In the genomic region with DNA sequence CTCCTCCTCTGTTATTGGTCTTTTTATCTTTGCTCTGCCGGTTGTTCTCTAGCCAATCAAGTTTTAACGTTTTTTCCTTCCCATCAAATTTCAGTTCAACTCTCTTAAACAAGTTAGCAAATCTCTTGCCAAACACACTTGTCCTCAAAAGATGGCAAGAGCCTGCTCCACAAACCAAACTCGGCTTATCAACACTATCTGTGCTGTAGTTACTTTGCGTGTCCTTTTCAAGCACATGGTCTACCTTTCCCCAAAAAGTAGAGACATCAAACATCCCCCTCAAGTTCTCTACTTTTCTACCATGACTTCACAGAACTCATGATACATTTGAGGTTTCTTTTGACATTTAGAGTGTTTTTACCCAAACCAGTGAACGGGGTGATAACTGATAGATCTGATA, we compare ENCODE assay signal across 1 cellular context.
TF ChIP-seq lines count a peak whose summit lies in the region.

No MANE protein-coding gene starts in this region.

TF ChIP-seq in K562, 482 proteins besides CTCF, POLR2A, EP300 and RAD21 (continued from another document and continues in another):
- TF ChIP-seq ATF3 (IDR thresholded peaks at IDR 0.05) = no peak
- TF ChIP-seq ATF3 (CRISPR knock-in tag; conservative IDR thresholded peaks at IDR 0.05) = no peak
- no peak for TF ChIP-seq SP2 (IDR thresholded peaks at IDR 0.05; ENCODE audit: extremely low read depth, low read depth, low read length, poor library complexity, severe bottlenecking)
- TF ChIP-seq REST (CRISPR knock-in tag; IDR thresholded peaks at IDR 0.05; ENCODE audit: low read depth) = no peak
- no peak for TF ChIP-seq CEBPG (CRISPR knock-in tag; IDR thresholded peaks at IDR 0.05)
- TF ChIP-seq CEBPG (tag; conservative IDR thresholded peaks at IDR 0.05 in 1 of 2, IDR thresholded peaks at IDR 0.05 in 1 of 2) = no peak
- 0 out of 2 replicates have a peak, but pooled peaks have one; percentile 32 for TF ChIP-seq ZNF584 (CRISPR knock-in tag; IDR thresholded peaks at IDR 0.05; ENCODE audit: low read depth)
- no peak for TF ChIP-seq MXI1 (IDR thresholded peaks at IDR 0.05; ENCODE audit: low read depth, low read length)
- no peak for TF ChIP-seq ZNF780A (CRISPR knock-in tag; IDR thresholded peaks at IDR 0.05)
- TF ChIP-seq ZBTB7A (IDR thresholded peaks at IDR 0.05; ENCODE audit: borderline replicate concordance, control insufficient read depth, low read depth, low read length) = no peak
- TF ChIP-seq RHOXF2B (CRISPR knock-in tag; conservative IDR thresholded peaks at IDR 0.05) = no peak
- no peak for TF ChIP-seq CBX1 (IDR thresholded peaks at IDR 0.05; ENCODE audit: low read depth)
- 0 out of 2 replicates have a peak, but pooled peaks have one; percentile 27 for TF ChIP-seq LEF1 (IDR thresholded peaks at IDR 0.05)
- TF ChIP-seq NELFE (IDR thresholded peaks at IDR 0.05; ENCODE audit: insufficient read depth, insufficient read length) = no peak
- no peak for TF ChIP-seq SNIP1 (IDR thresholded peaks at IDR 0.05; ENCODE audit: low read depth)
- TF ChIP-seq CREBBP (IDR thresholded peaks at IDR 0.05; ENCODE audit: low read depth, low read length) = no peak
- TF ChIP-seq, protein P1, sequence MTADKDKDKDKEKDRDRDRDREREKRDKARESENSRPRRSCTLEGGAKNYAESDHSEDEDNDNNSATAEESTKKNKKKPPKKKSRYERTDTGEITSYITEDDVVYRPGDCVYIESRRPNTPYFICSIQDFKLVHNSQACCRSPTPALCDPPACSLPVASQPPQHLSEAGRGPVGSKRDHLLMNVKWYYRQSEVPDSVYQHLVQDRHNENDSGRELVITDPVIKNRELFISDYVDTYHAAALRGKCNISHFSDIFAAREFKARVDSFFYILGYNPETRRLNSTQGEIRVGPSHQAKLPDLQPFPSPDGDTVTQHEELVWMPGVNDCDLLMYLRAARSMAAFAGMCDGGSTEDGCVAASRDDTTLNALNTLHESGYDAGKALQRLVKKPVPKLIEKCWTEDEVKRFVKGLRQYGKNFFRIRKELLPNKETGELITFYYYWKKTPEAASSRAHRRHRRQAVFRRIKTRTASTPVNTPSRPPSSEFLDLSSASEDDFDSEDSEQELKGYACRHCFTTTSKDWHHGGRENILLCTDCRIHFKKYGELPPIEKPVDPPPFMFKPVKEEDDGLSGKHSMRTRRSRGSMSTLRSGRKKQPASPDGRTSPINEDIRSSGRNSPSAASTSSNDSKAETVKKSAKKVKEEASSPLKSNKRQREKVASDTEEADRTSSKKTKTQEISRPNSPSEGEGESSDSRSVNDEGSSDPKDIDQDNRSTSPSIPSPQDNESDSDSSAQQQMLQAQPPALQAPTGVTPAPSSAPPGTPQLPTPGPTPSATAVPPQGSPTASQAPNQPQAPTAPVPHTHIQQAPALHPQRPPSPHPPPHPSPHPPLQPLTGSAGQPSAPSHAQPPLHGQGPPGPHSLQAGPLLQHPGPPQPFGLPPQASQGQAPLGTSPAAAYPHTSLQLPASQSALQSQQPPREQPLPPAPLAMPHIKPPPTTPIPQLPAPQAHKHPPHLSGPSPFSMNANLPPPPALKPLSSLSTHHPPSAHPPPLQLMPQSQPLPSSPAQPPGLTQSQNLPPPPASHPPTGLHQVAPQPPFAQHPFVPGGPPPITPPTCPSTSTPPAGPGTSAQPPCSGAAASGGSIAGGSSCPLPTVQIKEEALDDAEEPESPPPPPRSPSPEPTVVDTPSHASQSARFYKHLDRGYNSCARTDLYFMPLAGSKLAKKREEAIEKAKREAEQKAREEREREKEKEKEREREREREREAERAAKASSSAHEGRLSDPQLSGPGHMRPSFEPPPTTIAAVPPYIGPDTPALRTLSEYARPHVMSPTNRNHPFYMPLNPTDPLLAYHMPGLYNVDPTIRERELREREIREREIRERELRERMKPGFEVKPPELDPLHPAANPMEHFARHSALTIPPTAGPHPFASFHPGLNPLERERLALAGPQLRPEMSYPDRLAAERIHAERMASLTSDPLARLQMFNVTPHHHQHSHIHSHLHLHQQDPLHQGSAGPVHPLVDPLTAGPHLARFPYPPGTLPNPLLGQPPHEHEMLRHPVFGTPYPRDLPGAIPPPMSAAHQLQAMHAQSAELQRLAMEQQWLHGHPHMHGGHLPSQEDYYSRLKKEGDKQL (CRISPR knock-in tag; IDR thresholded peaks at IDR 0.05; ENCODE audit: borderline replicate concordance) = no peak
- no peak for TF ChIP-seq KAT7 (CRISPR knock-in tag; IDR thresholded peaks at IDR 0.05; ENCODE audit: borderline replicate concordance)
- no peak for TF ChIP-seq HDAC6 (IDR thresholded peaks at IDR 0.05; ENCODE audit: low read depth, low read length)
- no peak for TF ChIP-seq ZSCAN29 (IDR thresholded peaks at IDR 0.05)
- no peak for TF ChIP-seq KDM4B (IDR thresholded peaks at IDR 0.05; ENCODE audit: borderline replicate concordance in 2 of 2, low read depth in 1 of 2)
- no peak for TF ChIP-seq ZNF316 (IDR thresholded peaks at IDR 0.05)
- peak; percentile 10; the same call in 1 of the 2 replicates for TF ChIP-seq MAX (CRISPR knock-in tag; IDR thresholded peaks at IDR 0.05)
- no peak for TF ChIP-seq TRIM28 (IDR thresholded peaks at IDR 0.05)
- no peak for TF ChIP-seq RFX7 (CRISPR knock-in tag; IDR thresholded peaks at IDR 0.05)
- no peak for TF ChIP-seq RFX1 (IDR thresholded peaks at IDR 0.05)
- TF ChIP-seq ARID1B (IDR thresholded peaks at IDR 0.05) = no peak
- 0 out of 2 replicates have a peak, but pooled peaks have one; percentile 12 for TF ChIP-seq SMARCA4 (IDR thresholded peaks at IDR 0.05)
- TF ChIP-seq NR2C1 (IDR thresholded peaks at IDR 0.05) = no peak
- TF ChIP-seq NR2C1 (tag; IDR thresholded peaks at IDR 0.05) = no peak
- TF ChIP-seq IFI16 (CRISPR knock-in tag; IDR thresholded peaks at IDR 0.05) = no peak
- TF ChIP-seq, protein P2, sequence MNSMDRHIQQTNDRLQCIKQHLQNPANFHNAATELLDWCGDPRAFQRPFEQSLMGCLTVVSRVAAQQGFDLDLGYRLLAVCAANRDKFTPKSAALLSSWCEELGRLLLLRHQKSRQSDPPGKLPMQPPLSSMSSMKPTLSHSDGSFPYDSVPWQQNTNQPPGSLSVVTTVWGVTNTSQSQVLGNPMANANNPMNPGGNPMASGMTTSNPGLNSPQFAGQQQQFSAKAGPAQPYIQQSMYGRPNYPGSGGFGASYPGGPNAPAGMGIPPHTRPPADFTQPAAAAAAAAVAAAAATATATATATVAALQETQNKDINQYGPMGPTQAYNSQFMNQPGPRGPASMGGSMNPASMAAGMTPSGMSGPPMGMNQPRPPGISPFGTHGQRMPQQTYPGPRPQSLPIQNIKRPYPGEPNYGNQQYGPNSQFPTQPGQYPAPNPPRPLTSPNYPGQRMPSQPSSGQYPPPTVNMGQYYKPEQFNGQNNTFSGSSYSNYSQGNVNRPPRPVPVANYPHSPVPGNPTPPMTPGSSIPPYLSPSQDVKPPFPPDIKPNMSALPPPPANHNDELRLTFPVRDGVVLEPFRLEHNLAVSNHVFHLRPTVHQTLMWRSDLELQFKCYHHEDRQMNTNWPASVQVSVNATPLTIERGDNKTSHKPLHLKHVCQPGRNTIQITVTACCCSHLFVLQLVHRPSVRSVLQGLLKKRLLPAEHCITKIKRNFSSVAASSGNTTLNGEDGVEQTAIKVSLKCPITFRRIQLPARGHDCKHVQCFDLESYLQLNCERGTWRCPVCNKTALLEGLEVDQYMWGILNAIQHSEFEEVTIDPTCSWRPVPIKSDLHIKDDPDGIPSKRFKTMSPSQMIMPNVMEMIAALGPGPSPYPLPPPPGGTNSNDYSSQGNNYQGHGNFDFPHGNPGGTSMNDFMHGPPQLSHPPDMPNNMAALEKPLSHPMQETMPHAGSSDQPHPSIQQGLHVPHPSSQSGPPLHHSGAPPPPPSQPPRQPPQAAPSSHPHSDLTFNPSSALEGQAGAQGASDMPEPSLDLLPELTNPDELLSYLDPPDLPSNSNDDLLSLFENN (IDR thresholded peaks at IDR 0.05; ENCODE audit: low read depth in 2 of 2, low read length in 2 of 2) = no peak
- no peak for TF ChIP-seq THRB (CRISPR knock-in tag; conservative IDR thresholded peaks at IDR 0.05)
- TF ChIP-seq CSDE1 (IDR thresholded peaks at IDR 0.05) = no peak
- no peak for TF ChIP-seq CBFB (CRISPR knock-in tag; IDR thresholded peaks at IDR 0.05)
- TF ChIP-seq WHSC1 (IDR thresholded peaks at IDR 0.05; ENCODE audit: low read length) = no peak
- TF ChIP-seq PHB2 (IDR thresholded peaks at IDR 0.05; ENCODE audit: low read depth) = no peak
- no peak for TF ChIP-seq ATF7 (IDR thresholded peaks at IDR 0.05)
- TF ChIP-seq MCM7 (IDR thresholded peaks at IDR 0.05) = no peak
- TF ChIP-seq ZBTB1 (CRISPR knock-in tag; IDR thresholded peaks at IDR 0.05; ENCODE audit: borderline replicate concordance, low read depth) = no peak
- no peak for TF ChIP-seq CHD1 (IDR thresholded peaks at IDR 0.05; ENCODE audit: low read length)
- TF ChIP-seq SMAD3 (CRISPR knock-in tag; conservative IDR thresholded peaks at IDR 0.05) = no peak
- TF ChIP-seq L3MBTL2 (IDR thresholded peaks at IDR 0.05) = peak; percentile 49; the same call in 1 of the 2 replicates
- TF ChIP-seq TCF7 (IDR thresholded peaks at IDR 0.05; ENCODE audit: borderline replicate concordance) = no peak
- TF ChIP-seq POLR2H (tag; IDR thresholded peaks at IDR 0.05; ENCODE audit: low read depth) = no peak
- TF ChIP-seq KLF6 (CRISPR knock-in tag; IDR thresholded peaks at IDR 0.05; ENCODE audit: borderline replicate concordance) = no peak
- 0 out of 2 replicates have a peak, but pooled peaks have one; percentile 36 for TF ChIP-seq ZNF766 (CRISPR knock-in tag; conservative IDR thresholded peaks at IDR 0.05)
- no peak for TF ChIP-seq TSC22D4 (tag; IDR thresholded peaks at IDR 0.05)
- TF ChIP-seq PTBP1 (IDR thresholded peaks at IDR 0.05; ENCODE audit: low read depth, low read length) = no peak
- no peak for TF ChIP-seq NFIX (CRISPR knock-in tag; IDR thresholded peaks at IDR 0.05; ENCODE audit: low read depth)
- no peak for TF ChIP-seq CTCFL (IDR thresholded peaks at IDR 0.05; ENCODE audit: borderline replicate concordance, insufficient read depth, low read depth, low read length, poor library complexity, severe bottlenecking)
- no peak for TF ChIP-seq ILF3 (IDR thresholded peaks at IDR 0.05; ENCODE audit: borderline replicate concordance)
- no peak for TF ChIP-seq TBL1XR1 (IDR thresholded peaks at IDR 0.05; ENCODE audit: low read length in 2 of 2)
- no peak for TF ChIP-seq ZC3H8 (IDR thresholded peaks at IDR 0.05)
- no peak for TF ChIP-seq CCNT2 (IDR thresholded peaks at IDR 0.05; ENCODE audit: borderline replicate concordance, extremely low read depth, insufficient read length, low read depth, low read length)
- no peak for TF ChIP-seq NCOA4 (IDR thresholded peaks at IDR 0.05; ENCODE audit: partially characterized antibody)
